ENCODE assay signal across 8 cellular contexts in genomic region chrX:102720237-102721168, GRCh38. TPM values are rescaled to one million over a fixed set of nuclear protein-coding genes. Genes with fewer than 3 reads are reported as not detected.
A peak's percentile ranks its signal among the peaks of the same experiment; 100 is the strongest.
DNase-seq lines count a peak whose midpoint lies in the region; ATAC-seq and TF ChIP-seq lines count a peak whose summit lies in the region.

TSS of gene GPRASP3 (plus strand) at chrX:102720743. CDS start at chrX:102748996, 28,253 bp downstream.

- peak within 1 kb of the TSS; percentile 93 for H3K4me3 Mint-ChIP-seq in activated naive CD8-positive, alpha-beta T cell

- H3K27me3 ChIP-seq in A673 (replicated peaks; ENCODE audit: insufficient read depth, low read depth, low read length, poor library complexity), result no peaks in the 10 kb centered on the region
- no peaks in the 10 kb centered on the region for H3K27me3 ChIP-seq in RWPE2 (ENCODE audit: insufficient read depth, poor library complexity, severe bottlenecking)
- H3K27me3 ChIP-seq in tibial artery, result no peaks in the 10 kb centered on the region

- POLR2A ChIA-PET in A673 (lab: Charles Lee; ENCODE audit: low non-redundant PET), result interaction anchor here (0.6 kb wide), 1 partner anchor 203 kb away, joined by 3 read pairs; no protein-coding TSS in a partner anchor

- no peaks in the 10 kb centered on the region for H3K36me3 ChIP-seq in A673 (ENCODE audit: insufficient read depth, low read length, poor library complexity, severe bottlenecking)
- no peaks in the 10 kb centered on the region for H3K36me3 ChIP-seq in RWPE2 (ENCODE audit: low read depth)
- H3K36me3 ChIP-seq in tibial artery, result no peaks in the 10 kb centered on the region

- TSS peak; percentile 29 for BruUV-seq in A673 (replicated peaks; lab: Mats Ljungman, UMichigan)

- H3K27ac Mint-ChIP-seq in activated naive CD8-positive, alpha-beta T cell, result peak within 1 kb of the TSS; percentile 86

- TF ChIP-seq CTCF in A673 (conservative IDR thresholded peaks at IDR 0.05; ENCODE audit: low read depth, low read length), result no peak
- no peak for TF ChIP-seq CTCF in RWPE2 (IDR thresholded peaks at IDR 0.05; ENCODE audit: poor library complexity, severe bottlenecking)
- no peak for TF ChIP-seq CTCF in tibial artery (IDR thresholded peaks at IDR 0.05)

- no peaks in the 10 kb centered on the region for H3K27me3 Mint-ChIP-seq in activated naive CD8-positive, alpha-beta T cell

- DNase-seq in A673 (ENCODE audit: low spot score) (peak; percentile 68), GM19240 (ENCODE audit: insufficient read length, low spot score) (peak; percentile 35), HK-2 (ENCODE audit: unreplicated experiment) (peak; percentile 66), RWPE2 (ENCODE audit: low spot score) (no peak), head of caudate nucleus (peak; percentile 79 to 95 (median 90)), pons (ENCODE audit: low spot score) (peak; percentile 81), tibial artery (peak; percentile 66 to 82)

- no peaks in the 10 kb centered on the region for H3K9me3 Mint-ChIP-seq in activated naive CD8-positive, alpha-beta T cell (ENCODE audit: low read depth)

- H3K4me1 Mint-ChIP-seq in activated naive CD8-positive, alpha-beta T cell (ENCODE audit: low read depth), result peaks cover 13% of the 10 kb centered on the region

- intact Hi-C loops in A673 (cut with micrococcal nuclease; ENCODE audit: unreplicated experiment), result no loop called here
- intact Hi-C loops in head of caudate nucleus (cut with DNase I), result no loop called here
- intact Hi-C loops in tibial artery (cut with DNase I; ENCODE audit: low total_unique reads), result no loop called here

- peak; percentile 93 for ATAC-seq in RWPE2 (ENCODE audit: low read depth)

- H3K27ac ChIP-seq in A673 (ENCODE audit: low read depth, low read length, poor library complexity, severe bottlenecking), result peak within 1 kb of the TSS; percentile 29
- no peak within 1 kb of the TSS for H3K27ac ChIP-seq in RWPE2 (ENCODE audit: poor library complexity, severe bottlenecking)
- peak within 1 kb of the TSS; percentile 41 to 42 for H3K27ac ChIP-seq in tibial artery

- H3K4me3 ChIP-seq in A673 (ENCODE audit: low read depth, low read length, poor library complexity, severe bottlenecking) (peak within 1 kb of the TSS; percentile 52), RWPE2 (ENCODE audit: severe bottlenecking) (peak within 1 kb of the TSS; percentile 29), tibial artery (peak within 1 kb of the TSS; percentile 51 to 57)

- H3K9me3 ChIP-seq in A673 (ENCODE audit: low read depth, low read length, poor library complexity, severe bottlenecking) (no peaks in the 10 kb centered on the region), RWPE2 (ENCODE audit: severe bottlenecking) (no peaks in the 10 kb centered on the region), tibial artery (no peaks in the 10 kb centered on the region)

- peaks cover 4% of the 10 kb centered on the region for H3K4me1 ChIP-seq in A673 (ENCODE audit: insufficient read depth, low read length, poor library complexity, severe bottlenecking)
- no peaks in the 10 kb centered on the region for H3K4me1 ChIP-seq in RWPE2 (ENCODE audit: insufficient read depth, poor library complexity, severe bottlenecking)
- H3K4me1 ChIP-seq in tibial artery, result no peaks in the 10 kb centered on the region

- H3K36me3 Mint-ChIP-seq in activated naive CD8-positive, alpha-beta T cell, result no peaks in the 10 kb centered on the region

- CTCF ChIA-PET in A673 (lab: Charles Lee), result interaction anchor here (1.0 kb wide), 1 partner anchor 180 kb away, joined by 3 read pairs; no protein-coding TSS in a partner anchor

RNA-seq across cellular contexts. Expression of gene GPRASP3, which starts in this region (rescaled TPM):
- 7.8 and 8.3 TPM in 2 replicates for total RNA-seq in A673 (2021)
